Comparison of ENCODE assay signal across 16 cellular contexts in the genomic region with DNA sequence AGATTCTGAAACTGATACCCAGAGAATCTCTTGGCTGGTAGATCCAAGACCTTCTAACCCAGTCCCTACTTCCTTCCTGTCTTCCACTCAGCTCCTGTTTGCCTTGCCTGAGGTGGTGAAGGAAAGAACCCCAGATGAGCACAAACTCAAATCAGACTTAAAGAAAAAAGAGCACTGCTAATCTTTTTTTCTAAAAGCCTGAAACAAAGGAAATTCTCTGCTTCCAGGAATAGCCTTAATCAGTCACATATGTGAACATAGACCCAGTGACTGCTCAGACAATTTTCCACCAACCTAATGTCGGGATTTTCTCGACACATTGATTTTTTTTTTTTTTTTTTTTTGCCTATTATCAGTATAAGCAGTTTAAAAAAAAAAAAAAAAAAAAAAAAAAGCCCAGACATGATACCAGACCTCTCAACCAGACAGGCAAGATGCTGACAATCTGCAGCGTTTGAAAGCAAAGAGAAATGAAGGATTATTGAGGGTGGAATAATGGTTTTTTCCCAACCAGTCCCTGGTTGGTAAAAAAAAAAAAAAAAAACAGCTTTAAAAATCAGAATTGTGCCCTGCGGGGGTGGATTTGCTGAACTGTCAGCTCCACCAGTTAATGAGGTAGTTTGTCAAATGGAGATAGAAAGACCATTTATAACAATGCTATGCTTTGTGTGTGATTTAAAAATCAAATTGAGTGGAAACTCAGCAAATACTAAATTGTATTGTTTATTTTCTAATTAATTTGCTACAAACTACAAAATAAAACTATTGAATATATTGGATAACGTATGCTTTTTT.
A peak's percentile ranks its signal among the peaks of the same experiment; 100 is the strongest.
DNase-seq lines count a peak whose midpoint lies in the region; ATAC-seq and TF ChIP-seq lines count a peak whose summit lies in the region.
"Had no signal": no experiment of that assay in that cellular context is flagged by ENCODE, and none has a peak within 500 bp of the region (broad histone marks: within the 10 kb centered on the region; RNA-seq: fewer than 3 reads in every experiment).

No MANE protein-coding gene starts in this region.

- H4K8ac ChIP-seq in trophoblast cell (ENCODE audit: low read depth, low read length) = peak overlapping the region; percentile 65

- H3K14ac ChIP-seq in trophoblast cell (ENCODE audit: low read length) = no peak overlapping the region

- POLR2A ChIA-PET in HEK293 (lab: Yijun Ruan, JAX) = no interaction called here

- H3K27ac ChIP-seq in HEK293 (ENCODE audit: extremely low read depth, low read depth, low read length) = no peak overlapping the region
- peak overlapping the region; percentile 90 for H3K27ac ChIP-seq in trophoblast cell (ENCODE audit: low read depth, low read length)
- H3K27ac ChIP-seq in esophagus squamous epithelium = no peak overlapping the region
- H3K27ac ChIP-seq: HL-60 had no signal

- CTCF ChIA-PET in HEK293 (lab: Yijun Ruan, JAX) = no interaction called here

- H3K4me3 ChIP-seq in HEK293 (ENCODE audit: low read depth, low read length) (no peak overlapping the region), trophoblast cell (ENCODE audit: low read depth, low read length) (no peak overlapping the region), esophagus squamous epithelium (no peak overlapping the region)

- no peak overlapping the region for H2AK5ac ChIP-seq in trophoblast cell (ENCODE audit: low read length)

- H3K27me3 ChIP-seq in trophoblast cell (ENCODE audit: insufficient read depth, low read length) (no peaks in the 10 kb centered on the region), esophagus squamous epithelium (no peaks in the 10 kb centered on the region)

- ATAC-seq in stimulated activated memory B cell treated with anti-CD40 and anti-IgM and Interleukin-4, amounts not matched to agents 10 μg/mL and 1 μg/mL and 100 μg/mL, for 72 hours = no peak
- ATAC-seq in HG02798 (IDR thresholded peaks at IDR 0.05; ENCODE audit: poor library complexity, unreplicated experiment) = no peak
- ATAC-seq: PC-3 had no signal

- peaks cover 25% of the 10 kb centered on the region for H3K4me1 Mint-ChIP-seq in glutamatergic neuron (ENCODE audit: low read depth, unreplicated experiment)
- no peaks in the 10 kb centered on the region for H3K4me1 Mint-ChIP-seq in stimulated activated memory B cell treated with anti-CD40 and anti-IgM and Interleukin-4, amounts not matched to agents 10 μg/mL and 1 μg/mL and 100 μg/mL, for 72 hours

- H2AFZ ChIP-seq in trophoblast cell (ENCODE audit: insufficient read depth, low read length, poor library complexity) = no peak overlapping the region

- peaks cover 5% of the 10 kb centered on the region for H3K36me3 Mint-ChIP-seq in glutamatergic neuron (ENCODE audit: unreplicated experiment)
- no peaks in the 10 kb centered on the region for H3K36me3 Mint-ChIP-seq in stimulated activated memory B cell treated with anti-CD40 and anti-IgM and Interleukin-4, amounts not matched to agents 10 μg/mL and 1 μg/mL and 100 μg/mL, for 72 hours

- no peak for TF ChIP-seq POLR2A in esophagus squamous epithelium (IDR thresholded peaks at IDR 0.05)

- H3K4me3 Mint-ChIP-seq in glutamatergic neuron (ENCODE audit: unreplicated experiment) = peak overlapping the region; percentile 65
- H3K4me3 Mint-ChIP-seq in stimulated activated memory B cell treated with anti-CD40 and anti-IgM and Interleukin-4, amounts not matched to agents 10 μg/mL and 1 μg/mL and 100 μg/mL, for 72 hours = no peak overlapping the region

- H3K36me3 ChIP-seq in HEK293 (ENCODE audit: control insufficient read depth in 2 of 2, insufficient read depth in 1 of 2, low read length in 2 of 2) (no peaks in the 10 kb centered on the region), trophoblast cell (ENCODE audit: control insufficient read depth in 1 of 2, insufficient read depth in 2 of 2, low read length in 2 of 2) (no peaks in the 10 kb centered on the region), esophagus squamous epithelium (no peaks in the 10 kb centered on the region)

- no CpG with 5 or more reads among the region's 5 CpGs for WGBS in trophoblast cell (ENCODE audit: extremely low coverage, insufficient coverage, insufficient read length)
- 62 to 71% methylated on average over 5 of the region's 5 CpGs for WGBS in esophagus squamous epithelium, 2 donors

- peaks cover 2% of the 10 kb centered on the region; the same call in 1 of the 2 replicates for H3K4me1 ChIP-seq in HEK293 (ENCODE audit: control insufficient read depth, insufficient read depth, low read length)
- peaks cover 3 to 4% of the 10 kb centered on the region in 2 experiments for H3K4me1 ChIP-seq in trophoblast cell (ENCODE audit: control insufficient read depth in 1 of 2, insufficient read depth in 2 of 2, low read length in 2 of 2)
- H3K4me1 ChIP-seq in esophagus squamous epithelium = peaks cover 0 to 9% (median 0%) of the 10 kb centered on the region in 3 donors
- H3K4me1 ChIP-seq: Caco-2 had no signal

- H3K23ac ChIP-seq in trophoblast cell (ENCODE audit: low read length) = no peak overlapping the region

- intact Hi-C loops in esophagus squamous epithelium (cut with DNase I) = no loop called here

- H3K4me2 ChIP-seq in trophoblast cell (ENCODE audit: low read length) = no peak overlapping the region

- H3K79me2 ChIP-seq in trophoblast cell (ENCODE audit: control insufficient read depth, insufficient read depth, low read length, poor library complexity) = no peaks in the 10 kb centered on the region

- peaks cover 1% of the 10 kb centered on the region for H3K27me3 Mint-ChIP-seq in glutamatergic neuron (ENCODE audit: unreplicated experiment)
- no peaks in the 10 kb centered on the region for H3K27me3 Mint-ChIP-seq in stimulated activated memory B cell treated with anti-CD40 and anti-IgM and Interleukin-4, amounts not matched to agents 10 μg/mL and 1 μg/mL and 100 μg/mL, for 72 hours

- no peak overlapping the region for H3K4ac ChIP-seq in trophoblast cell (ENCODE audit: low read depth, low read length)

- no peak overlapping the region for H3K9ac ChIP-seq in trophoblast cell (ENCODE audit: low read length)

- H3K9me3 ChIP-seq in HEK293 (ENCODE audit: control insufficient read depth, insufficient read depth, low read depth, low read length) = no peaks in the 10 kb centered on the region
- no peaks in the 10 kb centered on the region for H3K9me3 ChIP-seq in trophoblast cell (ENCODE audit: insufficient read depth, low read depth, low read length)
- peaks cover 0 to 10% (median 9%) of the 10 kb centered on the region in 3 donors for H3K9me3 ChIP-seq in esophagus squamous epithelium

- peak overlapping the region; percentile 77 for H4K91ac ChIP-seq in trophoblast cell (ENCODE audit: low read depth, low read length)

- TF ChIP-seq CTCF in HEK293 (tag by site-specific recombination; IDR thresholded peaks at IDR 0.05) (no peak), glutamatergic neuron (IDR thresholded peaks at IDR 0.05; ENCODE audit: partially characterized antibody, unreplicated experiment) (no peak), esophagus squamous epithelium (IDR thresholded peaks at IDR 0.05) (no peak)

- peak overlapping the region; percentile 97 for H3K27ac Mint-ChIP-seq in glutamatergic neuron (ENCODE audit: unreplicated experiment)
- H3K27ac Mint-ChIP-seq in stimulated activated memory B cell treated with anti-CD40 and anti-IgM and Interleukin-4, amounts not matched to agents 10 μg/mL and 1 μg/mL and 100 μg/mL, for 72 hours = no peak overlapping the region

- peak; percentile 35 for DNase-seq in SK-N-DZ (ENCODE audit: low spot score)
- DNase-seq in glutamatergic neuron = peak; percentile 17
- no peak for DNase-seq in trophoblast cell
- DNase-seq in esophagus squamous epithelium (lab: John Stamatoyannopoulos, UW) = no peak
- DNase-seq: Caco-2, DMS153, H7, NCI-H1436, NCI-H2029, NCI-H510A treated with DMSO at 0.1 percent for 48 hours, NCI-H82, PC-3 had no signal

- peak overlapping the region; percentile 72 for H2BK120ac ChIP-seq in trophoblast cell (ENCODE audit: insufficient read depth, low read length, poor library complexity)

- peaks cover 10% of the 10 kb centered on the region for H3K9me3 Mint-ChIP-seq in glutamatergic neuron (ENCODE audit: unreplicated experiment)
- peaks cover 7% of the 10 kb centered on the region for H3K9me3 Mint-ChIP-seq in stimulated activated memory B cell treated with anti-CD40 and anti-IgM and Interleukin-4, amounts not matched to agents 10 μg/mL and 1 μg/mL and 100 μg/mL, for 72 hours

- H3K79me1 ChIP-seq in trophoblast cell (ENCODE audit: low read length) = peaks cover 22% of the 10 kb centered on the region

- H3K18ac ChIP-seq in trophoblast cell (ENCODE audit: low read length) = no peak overlapping the region

- no peak overlapping the region for H2BK12ac ChIP-seq in trophoblast cell (ENCODE audit: low read length)

- no peak overlapping the region for H4K12ac ChIP-seq in trophoblast cell (ENCODE audit: low read depth, low read length)

- peak overlapping the region; percentile 76 for H2BK5ac ChIP-seq in trophoblast cell (ENCODE audit: low read depth, low read length, poor library complexity)

TF ChIP-seq in HEK293, 187 proteins besides CTCF, POLR2A, EP300 and RAD21:
- TF ChIP-seq ZNF624 (tag by site-specific recombination; IDR thresholded peaks at IDR 0.05) = no peak
- TF ChIP-seq, protein P1, sequence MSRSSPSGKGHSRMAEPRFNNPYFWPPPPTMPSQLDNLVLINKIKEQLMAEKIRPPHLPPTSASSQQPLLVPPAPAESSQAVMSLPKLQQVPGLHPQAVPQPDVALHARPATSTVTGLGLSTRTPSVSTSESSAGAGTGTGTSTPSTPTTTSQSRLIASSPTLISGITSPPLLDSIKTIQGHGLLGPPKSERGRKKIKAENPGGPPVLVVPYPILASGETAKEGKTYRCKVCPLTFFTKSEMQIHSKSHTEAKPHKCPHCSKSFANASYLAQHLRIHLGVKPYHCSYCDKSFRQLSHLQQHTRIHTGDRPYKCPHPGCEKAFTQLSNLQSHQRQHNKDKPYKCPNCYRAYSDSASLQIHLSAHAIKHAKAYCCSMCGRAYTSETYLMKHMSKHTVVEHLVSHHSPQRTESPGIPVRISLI (tag by site-specific recombination; IDR thresholded peaks at IDR 0.05) = peak; percentile 73; the same call in 1 of the 2 replicates

Comparison
In these comparisons a context has a peak if more than half of its experiments do, and no peak if none do; other contexts are left out.
1. DNase-seq: peak in SK-N-DZ (single experiment) and glutamatergic neuron (single experiment); none in trophoblast cell (0 of 2) and esophagus squamous epithelium (single experiment).